Comparison of ENCODE assay signal across 8 cellular contexts in genomic region chr17:82449136-82449882, GRCh38. TPM values are rescaled to one million over a fixed set of nuclear protein-coding genes. Genes with fewer than 3 reads are reported as not detected.
DNase-seq lines count a peak whose midpoint lies in the region; ATAC-seq and TF ChIP-seq lines count a peak whose summit lies in the region.

No MANE protein-coding gene starts in this region.

- no peaks in the 10 kb centered on the region for H3K27me3 ChIP-seq in PC-3 (ENCODE audit: low read length)

- CTCF ChIA-PET in PC-3 (lab: Charles Lee) = no interaction called here

- peak overlapping the region; percentile 83 for H3K4me2 ChIP-seq in PC-3 (ENCODE audit: low read length)

- no peaks in the 10 kb centered on the region for H3K9me2 ChIP-seq in PC-3 (replicated peaks; ENCODE audit: low read length)

- H3K4me1 ChIP-seq in PC-3 (ENCODE audit: insufficient read depth, low read length) = peaks cover 14% of the 10 kb centered on the region

- intact Hi-C loops in PC-3 (cut with micrococcal nuclease) = no loop called here

- BruUV-seq in PC-3 (replicated peaks; lab: Mats Ljungman, UMichigan) = no TSS peak

- POLR2A ChIA-PET in PC-3 (lab: Charles Lee; ENCODE audit: unreplicated experiment) = no interaction called here

- no peaks in the 10 kb centered on the region for H3F3A ChIP-seq in PC-3 (ENCODE audit: low read length, unreplicated experiment)

- no peak overlapping the region for H3K27ac ChIP-seq in PC-3 (ENCODE audit: low read length)

- TF ChIP-seq CTCF in PC-3 (conservative IDR thresholded peaks at IDR 0.05; ENCODE audit: low read depth, low read length) = no peak

- peak overlapping the region; percentile 88; the same call in 1 of the 2 replicates for H3K9ac ChIP-seq in PC-3 (ENCODE audit: low read length)

- H3K79me2 ChIP-seq in PC-3 (ENCODE audit: low read length) = peaks cover 15% of the 10 kb centered on the region

- ATAC-seq in GM18502 (IDR thresholded peaks at IDR 0.05; ENCODE audit: poor library complexity, unreplicated experiment) (peak; percentile 44), HG02678 (IDR thresholded peaks at IDR 0.05; ENCODE audit: unreplicated experiment) (peak; percentile 48), PC-3 (no peak)

- DNase-seq in PC-3 (no peak), iPS-NIHi11 (ENCODE audit: low spot score) (peak; percentile 49), superior temporal gyrus (ENCODE audit: extremely low spot score) (no peak), NCI-H2196 treated with DMSO at 0.1 percent for 48 hours (lab: John Stamatoyannopoulos, UW; ENCODE audit: unreplicated experiment) (no peak)
- peak; percentile 65 for DNase-seq in activated naive CD4-positive, alpha-beta T cell treated with Interleukin-2 at 50 U/mL for 16 hours
- peak; percentile 24 to 38 (median 32) for DNase-seq in stimulated activated CD4-positive, alpha-beta T cell treated with anti-CD3 and anti-CD28 coated beads, TNF-alpha, amount 100 ng/mL, for 1 hour (ENCODE audit: low read depth in 3 of 3, low spot score in 1 of 3)

- no peaks in the 10 kb centered on the region for H3K36me3 ChIP-seq in PC-3 (ENCODE audit: low read depth, low read length)

- H2AFZ ChIP-seq in PC-3 (ENCODE audit: low read length) = no peak overlapping the region

- H3K4me3 ChIP-seq in PC-3 (ENCODE audit: low read length) = peak overlapping the region; percentile 87

- H4K20me1 ChIP-seq in PC-3 (ENCODE audit: low read length) = no peaks in the 10 kb centered on the region

- H3K9me3 ChIP-seq in PC-3 (ENCODE audit: low read length) = no peaks in the 10 kb centered on the region

RNA-seq across cellular contexts. Expression of gene CYBC1, which starts 1.2 kb away (rescaled TPM):
- 63.6 and 77.2 TPM in 2 replicates for total RNA-seq in PC-3 (2014; rRNA removed)

RNA-seq across cellular contexts. Expression of gene NARF, which starts 9.2 kb away (rescaled TPM):
- 59.5 and 64.6 TPM in 2 replicates for total RNA-seq in PC-3 (2014; rRNA removed)

RNA-seq across cellular contexts. Expression of gene OGFOD3, which starts 30.9 kb away (rescaled TPM):
- total RNA-seq in PC-3 (2014; rRNA removed) = 56.1 and 79.2 TPM in 2 replicates

RNA-seq across cellular contexts. Expression of gene HEXD, which starts 31.2 kb away (rescaled TPM):
- 12.7 and 18.3 TPM in 2 replicates for total RNA-seq in PC-3 (2014; rRNA removed)

Comparison
In these comparisons a context has a peak if more than half of its experiments do, and no peak if none do; other contexts are left out.
1. DNase-seq: peak in activated naive CD4-positive, alpha-beta T cell treated with Interleukin-2 at 50 U/mL for 16 hours (single experiment), iPS-NIHi11 (single experiment) and stimulated activated CD4-positive, alpha-beta T cell treated with anti-CD3 and anti-CD28 coated beads, TNF-alpha, amount 100 ng/mL, for 1 hour (3 of 3); none in PC-3 (single experiment), superior temporal gyrus (single experiment) and NCI-H2196 treated with DMSO at 0.1 percent for 48 hours (single experiment).